1 cellular context compared by ENCODE assay signal in the genomic region with DNA sequence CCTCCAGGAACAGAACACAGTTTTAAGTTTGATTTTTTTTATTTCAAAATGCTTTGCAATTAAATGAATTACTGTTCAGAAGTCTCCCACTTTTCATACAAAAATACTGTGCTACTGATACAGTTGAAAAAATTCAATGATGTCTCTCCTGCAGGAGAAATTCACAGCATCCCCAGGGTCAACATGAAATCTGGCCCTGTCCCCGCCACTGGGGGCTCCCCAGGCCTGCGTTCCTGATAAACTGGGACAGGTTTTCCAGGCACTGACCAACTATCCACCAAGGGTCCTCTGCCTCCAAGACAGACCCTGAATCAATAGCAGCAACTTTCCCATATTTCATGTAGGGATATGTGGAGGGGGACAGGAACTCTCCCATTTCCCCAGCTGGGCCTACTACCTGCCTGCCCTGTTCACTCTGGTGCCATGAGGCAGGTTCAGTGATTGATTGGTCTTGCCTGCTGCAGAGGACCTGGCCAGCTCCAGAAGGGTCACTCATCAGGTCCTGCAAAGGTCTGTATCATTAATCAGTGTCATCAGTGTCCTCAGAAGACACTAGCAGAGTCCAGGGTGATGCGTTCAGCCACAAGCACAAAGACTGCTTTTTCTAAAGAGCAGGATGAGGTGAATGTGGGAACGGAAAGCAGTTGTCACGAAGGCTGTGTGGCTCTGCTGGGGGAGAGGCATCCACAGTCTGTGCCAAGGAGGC.
TF ChIP-seq lines count a peak whose summit lies in the region.

No MANE protein-coding gene starts in this region.

TF ChIP-seq in H1, 55 proteins besides CTCF, POLR2A, EP300 and RAD21:
- TF ChIP-seq, protein P1, sequence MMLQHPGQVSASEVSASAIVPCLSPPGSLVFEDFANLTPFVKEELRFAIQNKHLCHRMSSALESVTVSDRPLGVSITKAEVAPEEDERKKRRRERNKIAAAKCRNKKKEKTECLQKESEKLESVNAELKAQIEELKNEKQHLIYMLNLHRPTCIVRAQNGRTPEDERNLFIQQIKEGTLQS (IDR thresholded peaks at IDR 0.05; ENCODE audit: insufficient read depth, low read depth, low read length) = no peak
- TF ChIP-seq, protein P2, sequence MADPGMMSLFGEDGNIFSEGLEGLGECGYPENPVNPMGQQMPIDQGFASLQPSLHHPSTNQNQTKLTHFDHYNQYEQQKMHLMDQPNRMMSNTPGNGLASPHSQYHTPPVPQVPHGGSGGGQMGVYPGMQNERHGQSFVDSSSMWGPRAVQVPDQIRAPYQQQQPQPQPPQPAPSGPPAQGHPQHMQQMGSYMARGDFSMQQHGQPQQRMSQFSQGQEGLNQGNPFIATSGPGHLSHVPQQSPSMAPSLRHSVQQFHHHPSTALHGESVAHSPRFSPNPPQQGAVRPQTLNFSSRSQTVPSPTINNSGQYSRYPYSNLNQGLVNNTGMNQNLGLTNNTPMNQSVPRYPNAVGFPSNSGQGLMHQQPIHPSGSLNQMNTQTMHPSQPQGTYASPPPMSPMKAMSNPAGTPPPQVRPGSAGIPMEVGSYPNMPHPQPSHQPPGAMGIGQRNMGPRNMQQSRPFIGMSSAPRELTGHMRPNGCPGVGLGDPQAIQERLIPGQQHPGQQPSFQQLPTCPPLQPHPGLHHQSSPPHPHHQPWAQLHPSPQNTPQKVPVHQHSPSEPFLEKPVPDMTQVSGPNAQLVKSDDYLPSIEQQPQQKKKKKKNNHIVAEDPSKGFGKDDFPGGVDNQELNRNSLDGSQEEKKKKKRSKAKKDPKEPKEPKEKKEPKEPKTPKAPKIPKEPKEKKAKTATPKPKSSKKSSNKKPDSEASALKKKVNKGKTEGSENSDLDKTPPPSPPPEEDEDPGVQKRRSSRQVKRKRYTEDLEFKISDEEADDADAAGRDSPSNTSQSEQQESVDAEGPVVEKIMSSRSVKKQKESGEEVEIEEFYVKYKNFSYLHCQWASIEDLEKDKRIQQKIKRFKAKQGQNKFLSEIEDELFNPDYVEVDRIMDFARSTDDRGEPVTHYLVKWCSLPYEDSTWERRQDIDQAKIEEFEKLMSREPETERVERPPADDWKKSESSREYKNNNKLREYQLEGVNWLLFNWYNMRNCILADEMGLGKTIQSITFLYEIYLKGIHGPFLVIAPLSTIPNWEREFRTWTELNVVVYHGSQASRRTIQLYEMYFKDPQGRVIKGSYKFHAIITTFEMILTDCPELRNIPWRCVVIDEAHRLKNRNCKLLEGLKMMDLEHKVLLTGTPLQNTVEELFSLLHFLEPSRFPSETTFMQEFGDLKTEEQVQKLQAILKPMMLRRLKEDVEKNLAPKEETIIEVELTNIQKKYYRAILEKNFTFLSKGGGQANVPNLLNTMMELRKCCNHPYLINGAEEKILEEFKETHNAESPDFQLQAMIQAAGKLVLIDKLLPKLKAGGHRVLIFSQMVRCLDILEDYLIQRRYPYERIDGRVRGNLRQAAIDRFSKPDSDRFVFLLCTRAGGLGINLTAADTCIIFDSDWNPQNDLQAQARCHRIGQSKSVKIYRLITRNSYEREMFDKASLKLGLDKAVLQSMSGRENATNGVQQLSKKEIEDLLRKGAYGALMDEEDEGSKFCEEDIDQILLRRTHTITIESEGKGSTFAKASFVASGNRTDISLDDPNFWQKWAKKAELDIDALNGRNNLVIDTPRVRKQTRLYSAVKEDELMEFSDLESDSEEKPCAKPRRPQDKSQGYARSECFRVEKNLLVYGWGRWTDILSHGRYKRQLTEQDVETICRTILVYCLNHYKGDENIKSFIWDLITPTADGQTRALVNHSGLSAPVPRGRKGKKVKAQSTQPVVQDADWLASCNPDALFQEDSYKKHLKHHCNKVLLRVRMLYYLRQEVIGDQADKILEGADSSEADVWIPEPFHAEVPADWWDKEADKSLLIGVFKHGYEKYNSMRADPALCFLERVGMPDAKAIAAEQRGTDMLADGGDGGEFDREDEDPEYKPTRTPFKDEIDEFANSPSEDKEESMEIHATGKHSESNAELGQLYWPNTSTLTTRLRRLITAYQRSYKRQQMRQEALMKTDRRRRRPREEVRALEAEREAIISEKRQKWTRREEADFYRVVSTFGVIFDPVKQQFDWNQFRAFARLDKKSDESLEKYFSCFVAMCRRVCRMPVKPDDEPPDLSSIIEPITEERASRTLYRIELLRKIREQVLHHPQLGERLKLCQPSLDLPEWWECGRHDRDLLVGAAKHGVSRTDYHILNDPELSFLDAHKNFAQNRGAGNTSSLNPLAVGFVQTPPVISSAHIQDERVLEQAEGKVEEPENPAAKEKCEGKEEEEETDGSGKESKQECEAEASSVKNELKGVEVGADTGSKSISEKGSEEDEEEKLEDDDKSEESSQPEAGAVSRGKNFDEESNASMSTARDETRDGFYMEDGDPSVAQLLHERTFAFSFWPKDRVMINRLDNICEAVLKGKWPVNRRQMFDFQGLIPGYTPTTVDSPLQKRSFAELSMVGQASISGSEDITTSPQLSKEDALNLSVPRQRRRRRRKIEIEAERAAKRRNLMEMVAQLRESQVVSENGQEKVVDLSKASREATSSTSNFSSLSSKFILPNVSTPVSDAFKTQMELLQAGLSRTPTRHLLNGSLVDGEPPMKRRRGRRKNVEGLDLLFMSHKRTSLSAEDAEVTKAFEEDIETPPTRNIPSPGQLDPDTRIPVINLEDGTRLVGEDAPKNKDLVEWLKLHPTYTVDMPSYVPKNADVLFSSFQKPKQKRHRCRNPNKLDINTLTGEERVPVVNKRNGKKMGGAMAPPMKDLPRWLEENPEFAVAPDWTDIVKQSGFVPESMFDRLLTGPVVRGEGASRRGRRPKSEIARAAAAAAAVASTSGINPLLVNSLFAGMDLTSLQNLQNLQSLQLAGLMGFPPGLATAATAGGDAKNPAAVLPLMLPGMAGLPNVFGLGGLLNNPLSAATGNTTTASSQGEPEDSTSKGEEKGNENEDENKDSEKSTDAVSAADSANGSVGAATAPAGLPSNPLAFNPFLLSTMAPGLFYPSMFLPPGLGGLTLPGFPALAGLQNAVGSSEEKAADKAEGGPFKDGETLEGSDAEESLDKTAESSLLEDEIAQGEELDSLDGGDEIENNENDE (IDR thresholded peaks at IDR 0.05; ENCODE audit: insufficient replicate concordance, low read length) = no peak
- TF ChIP-seq TEAD4 (IDR thresholded peaks at IDR 0.05; ENCODE audit: low read depth, low read length) = no peak
- TF ChIP-seq SIN3A (conservative IDR thresholded peaks at IDR 0.05 in 1 of 2, IDR thresholded peaks at IDR 0.05 in 1 of 2; ENCODE audit: low read depth in 1 of 2, low read length in 2 of 2) = no peak
- TF ChIP-seq CBX5 (IDR thresholded peaks at IDR 0.05; ENCODE audit: low read depth, low read length) = no peak
- no peak for TF ChIP-seq BCL11A (IDR thresholded peaks at IDR 0.05; ENCODE audit: low read depth in 2 of 2, low read length in 2 of 2)
- no peak for TF ChIP-seq MAFK (IDR thresholded peaks at IDR 0.05; ENCODE audit: low read depth, low read length)
TF ChIP-seq in H1: peak in this region for 0.
